In the genomic region with DNA sequence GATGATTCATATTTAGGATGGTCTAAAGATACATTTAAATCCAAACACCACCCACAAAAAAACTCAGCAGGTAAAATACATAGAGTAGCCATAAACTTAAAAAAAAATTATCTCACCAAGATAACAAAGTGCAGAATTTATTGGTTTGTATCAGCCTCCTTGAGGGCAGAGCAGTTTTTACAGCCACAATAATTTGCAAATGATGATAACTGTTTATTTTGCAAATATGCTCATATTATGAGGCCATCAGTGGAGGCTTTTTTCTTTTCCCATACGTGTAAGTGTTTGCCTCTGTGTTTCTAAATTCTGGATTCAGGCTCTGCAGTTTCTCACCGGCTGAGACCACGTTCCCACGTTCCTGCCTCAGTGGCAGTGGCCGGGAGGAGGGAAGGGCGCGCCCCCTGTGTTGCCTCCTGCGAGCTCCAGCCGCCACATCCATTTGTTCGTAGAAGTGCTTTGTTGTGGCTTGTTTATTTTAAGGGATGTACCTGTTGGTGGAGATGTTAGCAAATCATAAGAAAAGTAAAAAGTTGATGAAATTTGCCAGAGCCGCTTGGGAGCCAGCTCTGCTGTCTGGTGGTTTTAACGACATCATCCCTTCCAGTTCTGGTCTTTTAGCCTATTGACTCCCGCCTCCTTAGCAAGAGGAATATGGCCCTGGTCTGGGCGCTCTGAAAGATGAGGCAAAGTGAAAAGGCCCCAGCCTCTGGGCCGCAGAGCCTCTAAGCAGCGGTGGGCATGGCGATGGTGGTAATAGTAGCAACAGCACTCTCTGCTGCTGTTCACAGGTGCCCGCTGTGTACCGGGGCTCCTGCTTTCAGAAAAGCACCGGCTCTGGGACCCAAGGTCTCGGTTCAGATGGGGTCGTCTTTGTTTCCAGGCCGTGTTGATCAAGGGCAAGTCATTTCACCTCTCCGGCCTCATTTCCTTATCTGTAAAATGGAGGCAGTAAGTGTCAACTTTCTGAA, we compare ENCODE assay signal across 11 cellular contexts.
DNase-seq lines count a peak whose midpoint lies in the region; ATAC-seq and TF ChIP-seq lines count a peak whose summit lies in the region.
"Had no signal": no experiment of that assay in that cellular context is flagged by ENCODE, and none has a peak within 500 bp of the region (broad histone marks: within the 10 kb centered on the region; RNA-seq: fewer than 3 reads in every experiment).

No MANE protein-coding gene starts in this region.

- H3K27me3 ChIP-seq in BJ (ENCODE audit: control insufficient read depth, insufficient read depth, low read length) (no peaks in the 10 kb centered on the region), adipocyte (replicated peaks; ENCODE audit: control insufficient read depth, insufficient read depth, low read length) (no peaks in the 10 kb centered on the region), psoas muscle (ENCODE audit: insufficient read depth in 3 of 3, low read length in 2 of 3) (no peaks in the 10 kb centered on the region)

- H3K9ac ChIP-seq in adipocyte (ENCODE audit: low read length): peak overlapping the region; percentile 100

- ATAC-seq in psoas muscle: no peak

- H3K27ac ChIP-seq in psoas muscle: peak overlapping the region; percentile 98

- POLR2A ChIA-PET in BJ (lab: Charles Lee): no interaction called here

- intact Hi-C loops in psoas muscle (cut with DNase I): loop anchor here in 1 of 2 donors (2.0 kb wide), 1 partner anchor 17 kb away; no protein-coding TSS in a partner anchor

- H3K36me3 ChIP-seq in BJ (ENCODE audit: control insufficient read depth, insufficient read depth, low read length): peaks cover 36% of the 10 kb centered on the region
- peaks cover 49% of the 10 kb centered on the region for H3K36me3 ChIP-seq in adipocyte (ENCODE audit: control insufficient read depth, insufficient read depth, low read length, severe bottlenecking)
- peaks cover 0 to 11% of the 10 kb centered on the region in 2 donors for H3K36me3 ChIP-seq in psoas muscle (ENCODE audit: insufficient read depth in 1 of 2, low read depth in 1 of 2)

- H3K4me3 ChIP-seq in BJ (ENCODE audit: low read depth, low read length): peak overlapping the region; percentile 26
- H3K4me3 ChIP-seq in adipocyte (ENCODE audit: low read length): peak overlapping the region; percentile 100
- H3K4me3 ChIP-seq in psoas muscle: peak overlapping the region; percentile 48

- no peaks in the 10 kb centered on the region for H3K9me3 ChIP-seq in adipocyte (ENCODE audit: control insufficient read depth, low read length)
- no peaks in the 10 kb centered on the region for H3K9me3 ChIP-seq in psoas muscle

- WGBS in psoas muscle, 3 donors: 42 to 61% (median 53%) methylated on average over 24 of the region's 24 CpGs

- TF ChIP-seq CTCF in BJ (IDR thresholded peaks at IDR 0.05; ENCODE audit: insufficient read depth, low read depth, low read length) (no peak), psoas muscle (IDR thresholded peaks at IDR 0.05) (no peak)

- DNase-seq in BJ (ENCODE audit: low read depth): no peak
- DNase-seq in adipocyte (ENCODE audit: low read depth): no peak
- peak; percentile 27 for DNase-seq in globus pallidus (ENCODE audit: low spot score)
- peak; percentile 18 to 51 for DNase-seq in psoas muscle
- DNase-seq in DMS79 (lab: John Stamatoyannopoulos, UW): no peak
- no peak for DNase-seq in activated naive CD4-positive, alpha-beta T cell treated with anti-CD3 and anti-CD28 coated beads, Interleukin-2, amount 50 U/mL, for 16 hours
- no peak for DNase-seq in NCI-H2196 (lab: John Stamatoyannopoulos, UW; ENCODE audit: unreplicated experiment)
- no peak for DNase-seq in SW480 (ENCODE audit: low spot score)
- DNase-seq: activated CD4-positive, alpha-beta T cell treated with anti-CD3 and anti-CD28 coated beads, Interleukin-2, amount 10 ng/mL, durations not matched to agents 24 days and 14 days; NCI-H187; SHP77 treated with DMSO at 0.1 percent for 48 hours had no signal

- H3K4me1 ChIP-seq in adipocyte (ENCODE audit: control insufficient read depth, insufficient read depth, low read length) (peaks cover 56% of the 10 kb centered on the region), psoas muscle (peaks cover 80% of the 10 kb centered on the region)

- CTCF ChIA-PET in BJ (lab: Yijun Ruan, JAX): interaction anchor here (2.0 kb wide), 1 partner anchor 78 kb away, joined by 9 read pairs; no protein-coding TSS in a partner anchor

Comparison
In these comparisons a context has a peak if more than half of its experiments do, and no peak if none do; other contexts are left out.
1. DNase-seq: peak in globus pallidus (single experiment) and psoas muscle (2 of 2); none in BJ (single experiment), adipocyte (single experiment), DMS79 (single experiment), activated naive CD4-positive, alpha-beta T cell treated with anti-CD3 and anti-CD28 coated beads, Interleukin-2, amount 50 U/mL, for 16 hours (single experiment), NCI-H2196 (single experiment) and SW480 (single experiment).
2. H3K4me3 ChIP-seq: peak in every context shown above with its lines; median percentile 100 in adipocyte; 48 in psoas muscle; 26 in BJ.